In the genomic region with DNA sequence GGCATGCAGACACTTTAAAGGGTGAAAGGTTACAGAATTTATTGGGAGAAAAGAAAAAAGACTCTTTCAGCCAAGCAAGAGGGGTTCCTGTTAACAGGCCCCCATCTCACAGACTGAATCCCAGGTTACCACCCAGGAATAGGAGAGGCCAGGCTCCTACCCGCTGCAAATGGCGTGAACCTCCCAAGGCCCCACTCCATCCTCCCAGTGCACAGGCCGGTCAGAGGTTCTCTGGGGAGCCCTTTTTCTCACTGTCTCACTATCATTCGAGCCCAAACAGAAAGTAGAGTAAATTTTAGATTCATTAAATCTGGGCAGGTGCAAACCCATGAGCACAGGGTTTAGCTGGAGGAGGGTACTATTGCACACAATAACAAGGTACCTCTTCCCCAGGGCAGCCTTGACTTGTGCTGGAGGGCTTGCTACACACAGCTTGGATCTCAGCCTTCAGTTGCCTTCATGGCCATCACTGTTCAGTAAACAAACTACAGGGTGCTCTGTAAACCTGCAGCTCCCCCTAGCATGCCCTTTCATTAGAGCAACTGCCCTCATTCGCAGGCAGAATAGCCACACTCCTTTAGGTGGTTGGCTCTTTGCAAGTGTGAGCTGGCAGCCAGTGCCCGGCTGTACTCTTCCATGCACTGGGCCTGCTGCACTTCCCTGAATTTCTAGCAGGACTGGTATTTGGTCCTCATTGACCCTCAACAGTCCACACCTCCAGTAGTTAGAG, we compare ENCODE assay signal across 7 cellular contexts. TPM values are rescaled to one million over a fixed set of nuclear protein-coding genes. Genes with fewer than 3 reads are reported as not detected.
DNase-seq lines count a peak whose midpoint lies in the region; ATAC-seq and TF ChIP-seq lines count a peak whose summit lies in the region.

No MANE protein-coding gene starts in this region.

- no peak overlapping the region for H2BK5ac ChIP-seq in IMR-90 (ENCODE audit: low read depth, low read length, poor library complexity, severe bottlenecking)

- intact Hi-C loops in IMR-90 (cut with micrococcal nuclease) (loop anchor here (5.0 kb wide), 1 partner anchor 235 kb away; no protein-coding TSS in a partner anchor), prostate gland (cut with DNase I) (no loop called here)

- no peak overlapping the region for H3K27ac ChIP-seq in IMR-90 (ENCODE audit: insufficient read depth, low read length)
- no peak overlapping the region for H3K27ac ChIP-seq in RWPE2 (ENCODE audit: poor library complexity, severe bottlenecking)
- H3K27ac ChIP-seq in prostate gland: no peak overlapping the region

- no peak overlapping the region for H3K14ac ChIP-seq in IMR-90 (replicated peaks; ENCODE audit: low read depth, low read length)

- no peaks in the 10 kb centered on the region for H4K20me1 ChIP-seq in IMR-90 (ENCODE audit: insufficient read depth, low read length)

- no peaks in the 10 kb centered on the region for H3K79me1 ChIP-seq in IMR-90 (ENCODE audit: low read depth in 1 of 2, low read length in 2 of 2)

- WGBS in IMR-90 (ENCODE audit: extremely low coverage in 2 of 2, insufficient read length in 1 of 2), 2 experiments: no CpG with 5 or more reads among the region's 6 CpGs
- 72% methylated on average over 6 of the region's 6 CpGs for whole genome bisulfite sequencing in prostate gland

- no peaks in the 10 kb centered on the region for H3K27me3 ChIP-seq in GM06990 (replicated peaks; ENCODE audit: control insufficient read depth, insufficient read depth, low read length)
- no peaks in the 10 kb centered on the region; the same call in 1 of the 2 replicates for H3K27me3 ChIP-seq in IMR-90 (ENCODE audit: control insufficient read depth, insufficient read depth, low read length)
- no peaks in the 10 kb centered on the region for H3K27me3 ChIP-seq in RWPE2 (ENCODE audit: insufficient read depth, poor library complexity, severe bottlenecking)
- H3K27me3 ChIP-seq in prostate gland (replicated peaks; ENCODE audit: insufficient read depth): no peaks in the 10 kb centered on the region

- in situ Hi-C loops in IMR-90 (cut with MboI; ENCODE audit: low sequenced_read_pairs): no loop called here

- H2BK120ac ChIP-seq in IMR-90 (ENCODE audit: low read depth, low read length): no peak overlapping the region

- H3K36me3 ChIP-seq in GM06990 (ENCODE audit: control insufficient read depth, insufficient read depth, low read length) (no peaks in the 10 kb centered on the region), IMR-90 (ENCODE audit: control insufficient read depth, insufficient read depth, low read length) (no peaks in the 10 kb centered on the region), RWPE2 (ENCODE audit: low read depth) (no peaks in the 10 kb centered on the region), prostate gland (no peaks in the 10 kb centered on the region)

- H3K4ac ChIP-seq in IMR-90 (ENCODE audit: low read depth, low read length): no peak overlapping the region

- H3K9me1 ChIP-seq in IMR-90 (ENCODE audit: insufficient read depth, low read length): no peaks in the 10 kb centered on the region

- H4K8ac ChIP-seq in IMR-90 (ENCODE audit: low read depth in 2 of 2, low read length in 2 of 2): no peak overlapping the region

- H2BK20ac ChIP-seq in IMR-90 (ENCODE audit: low read depth, low read length): no peak overlapping the region

- TF ChIP-seq CTCF in GM06990 (IDR thresholded peaks at IDR 0.05; ENCODE audit: insufficient read depth, low read length, poor library complexity, severe bottlenecking): peak; percentile 70
- peak; percentile 63 for TF ChIP-seq CTCF in IMR-90 (conservative IDR thresholded peaks at IDR 0.05; ENCODE audit: low read depth, low read length)
- peak; percentile 48 for TF ChIP-seq CTCF in RWPE2 (IDR thresholded peaks at IDR 0.05; ENCODE audit: poor library complexity, severe bottlenecking)
- TF ChIP-seq CTCF in foreskin fibroblast (IDR thresholded peaks at IDR 0.05; ENCODE audit: low read depth, low read length): peak; percentile 79
- peak in 2 of 4 experiments; percentile 19 to 24 for TF ChIP-seq CTCF in prostate gland (IDR thresholded peaks at IDR 0.05)

- CTCF ChIA-PET in IMR-90 (lab: Yijun Ruan, JAX): interaction anchor here (0.7 to 1.3 kb wide), 6 partner anchors 10 to 235 kb away, joined by 3 to 6 read pairs (median 4); partner anchors contain the start of gene CNRIP1

- TF ChIP-seq RAD21 in IMR-90 (IDR thresholded peaks at IDR 0.05; ENCODE audit: low read length): peak; percentile 64

- no TSS peak for BruUV-seq in IMR-90 (replicated peaks; lab: Mats Ljungman, UMichigan)

- H3K56ac ChIP-seq in IMR-90 (ENCODE audit: extremely low read depth, insufficient read depth, low read length): no peak overlapping the region

- peak overlapping the region; percentile 37 for H2AFZ ChIP-seq in IMR-90 (replicated peaks; ENCODE audit: low read length, poor library complexity)

- POLR2A ChIA-PET in IMR-90 (lab: Charles Lee; ENCODE audit: unreplicated experiment): no interaction called here

- H3K23ac ChIP-seq in IMR-90 (ENCODE audit: low read depth, low read length): no peak overlapping the region

- no peak overlapping the region for H4K91ac ChIP-seq in IMR-90 (ENCODE audit: insufficient read depth, low read depth, low read length)

- H3K4me1 ChIP-seq in IMR-90 (ENCODE audit: control insufficient read depth, insufficient read depth, low read length) (no peaks in the 10 kb centered on the region; the same call in 1 of the 2 replicates), RWPE2 (ENCODE audit: insufficient read depth, poor library complexity, severe bottlenecking) (peaks cover 9% of the 10 kb centered on the region), prostate gland (replicated peaks) (no peaks in the 10 kb centered on the region)

- H3K4me3 ChIP-seq in GM06990 (replicated peaks; ENCODE audit: low read depth, low read length): no peak overlapping the region
- no peak overlapping the region for H3K4me3 ChIP-seq in IMR-90 (ENCODE audit: insufficient read depth, low read depth, low read length)
- H3K4me3 ChIP-seq in RWPE2 (ENCODE audit: severe bottlenecking): no peak overlapping the region
- no peak overlapping the region for H3K4me3 ChIP-seq in foreskin fibroblast (ENCODE audit: low read depth in 1 of 2, low read length in 2 of 2)
- no peak overlapping the region for H3K4me3 ChIP-seq in prostate gland

- H3K18ac ChIP-seq in IMR-90 (ENCODE audit: low read depth, low read length): no peak overlapping the region

- dilution Hi-C loops in IMR-90 (cut with HindIII; ENCODE audit: low sequenced_read_pairs, unreplicated experiment): no loop called here

- no peak for TF ChIP-seq POLR2A in IMR-90 (IDR thresholded peaks at IDR 0.05; ENCODE audit: low read depth, low read length)
- no peak for TF ChIP-seq POLR2A in prostate gland (IDR thresholded peaks at IDR 0.05)

- no peak overlapping the region for H2AK9ac ChIP-seq in IMR-90 (replicated peaks; ENCODE audit: low read depth, low read length, poor library complexity)

- H3K9me3 ChIP-seq in IMR-90 (ENCODE audit: control insufficient read depth, insufficient read depth, low read length): no peaks in the 10 kb centered on the region
- H3K9me3 ChIP-seq in RWPE2 (ENCODE audit: severe bottlenecking): no peaks in the 10 kb centered on the region
- no peaks in the 10 kb centered on the region for H3K9me3 ChIP-seq in prostate gland

- peak; percentile 60 for ATAC-seq in GM21529 (IDR thresholded peaks at IDR 0.05; ENCODE audit: unreplicated experiment)
- ATAC-seq in IMR-90 (ENCODE audit: low read depth): peak; percentile 96
- peak; percentile 90 for ATAC-seq in RWPE2 (ENCODE audit: low read depth)

- no peak overlapping the region for H2BK15ac ChIP-seq in IMR-90 (ENCODE audit: low read depth, low read length)

- H4K5ac ChIP-seq in IMR-90 (ENCODE audit: low read depth, low read length): no peak overlapping the region

- DNase-seq in GM06990 (ENCODE audit: extremely low read depth, insufficient read length) (no peak), IMR-90 (peak; percentile 58), RWPE2 (ENCODE audit: low spot score) (no peak), foreskin fibroblast (peak; percentile 59 to 77), prostate gland (ENCODE audit: low spot score) (peak; percentile 13), GM19240 (ENCODE audit: insufficient read length, low spot score) (no peak)

- no peak overlapping the region for H3K9ac ChIP-seq in IMR-90 (ENCODE audit: low read depth, low read length)

- H3K4me2 ChIP-seq in IMR-90 (ENCODE audit: low read depth, low read length): no peak overlapping the region

- no peak overlapping the region for H2AK5ac ChIP-seq in IMR-90 (ENCODE audit: low read depth, low read length)

TF ChIP-seq in IMR-90, 13 proteins besides CTCF, POLR2A, EP300 and RAD21:
- peak; percentile 42 for TF ChIP-seq SMC3 (IDR thresholded peaks at IDR 0.05; ENCODE audit: low read depth, low read length)
- TF ChIP-seq CHD1 (IDR thresholded peaks at IDR 0.05; ENCODE audit: low read depth, low read length): no peak
TF ChIP-seq in IMR-90: peak in this region for 1.

RNA-seq across cellular contexts. Expression of gene PLEK, which starts 7.3 kb away (rescaled TPM):
- total RNA-seq in IMR-90 (2012; rRNA removed) (under 0.01 TPM in 1 of 2 replicates, not detected in the other), prostate gland (1 to 10 TPM in 1 of 2 donors, under 1 TPM in 1; 0.59 to 2.1 TPM)
- polyA plus RNA-seq in IMR-90 (2012; rRNA removed): 0.03 TPM in 1 of 2 replicates, not detected in the other
- polyA plus RNA-seq in IMR-90 (2012; cell fraction: cytosol; rRNA removed): not detected in 2 replicates
- polyA plus RNA-seq in IMR-90 (2012; cell fraction: nucleus; rRNA removed; ENCODE audit: low replicate concordance): 0.02 and 0.11 TPM in 2 replicates

RNA-seq across cellular contexts. Expression of gene CNRIP1, which starts 38.0 kb away (rescaled TPM):
- total RNA-seq in IMR-90 (2012; rRNA removed): 23.3 and 25.6 TPM in 2 replicates
- polyA plus RNA-seq in IMR-90 (2012; rRNA removed): 32.6 and 32.7 TPM in 2 replicates
- 20.4 and 21.8 TPM in 2 replicates for polyA plus RNA-seq in IMR-90 (2012; cell fraction: cytosol; rRNA removed)
- polyA plus RNA-seq in IMR-90 (2012; cell fraction: nucleus; rRNA removed; ENCODE audit: low replicate concordance): 9.9 and 22.0 TPM in 2 replicates
- 10 to 100 TPM in 1 of 2 donors, 1 to 10 TPM in 1; 3.6 to 16.5 TPM for total RNA-seq in prostate gland

Comparison
In these comparisons a context has a peak if more than half of its experiments do, and no peak if none do; other contexts are left out.
1. DNase-seq: peak in IMR-90 (single experiment), foreskin fibroblast (2 of 2) and prostate gland (single experiment); none in GM06990 (single experiment), RWPE2 (single experiment) and GM19240 (single experiment).
2. Peak in every context shown above with its lines, with median percentiles within 50 percentile points of each other: ATAC-seq.